Comparison of ENCODE assay signal across 8 cellular contexts in genomic region chr2:62197017-62197586, GRCh38. TPM values are rescaled to one million over a fixed set of nuclear protein-coding genes. Genes with fewer than 3 reads are reported as not detected.
DNase-seq lines count a peak whose midpoint lies in the region; ATAC-seq, FAIRE-seq and TF ChIP-seq lines count a peak whose summit lies in the region.

No MANE protein-coding gene starts in this region.

- no peak overlapping the region for H2BK120ac ChIP-seq in H9 (ENCODE audit: low read depth, low read length, poor library complexity, severe bottlenecking)

- no peak overlapping the region for H2BK12ac ChIP-seq in H9 (ENCODE audit: insufficient read length, low read depth, low read length)

- FAIRE-seq in HepG2 (lab: Jason Lieb, UNC), result no peak

- peaks cover 9% of the 10 kb centered on the region for H3K23me2 ChIP-seq in H9 (ENCODE audit: insufficient read length, low read depth, low read length, poor library complexity, severe bottlenecking)

- intact Hi-C loops in MCF 10A (cut with micrococcal nuclease), result loop anchor here (2.0 to 5.0 kb wide), 3 partner anchors 92 to 214 kb away; no protein-coding TSS in a partner anchor
- intact Hi-C loops in HepG2 (cut with micrococcal nuclease; ENCODE audit: unreplicated experiment), result loop anchor here (2.0 to 10.0 kb wide), 4 partner anchors 40 to 215 kb away; no protein-coding TSS in a partner anchor

- H2AFZ ChIP-seq in H9 (ENCODE audit: low read length), result no peak overlapping the region
- H2AFZ ChIP-seq in HepG2 (ENCODE audit: low read length), result no peak overlapping the region

- H3K27me3 ChIP-seq in H9 (ENCODE audit: insufficient read depth, low read length), result no peaks in the 10 kb centered on the region
- H3K27me3 ChIP-seq in HepG2 (ENCODE audit: control insufficient read depth in 1 of 2, insufficient read depth in 2 of 2, low read length in 2 of 2), result no peaks in the 10 kb centered on the region; a peak in 1 of 5 replicates

- WGBS in H9 (ENCODE audit: extremely low coverage, insufficient read length, low lambda C conversion rate), result no CpG with 5 or more reads among the region's 31 CpGs
- WGBS in HepG2 (ENCODE audit: low lambda C conversion rate), result under 1% methylated on average over 19 of the region's 31 CpGs

- TF ChIP-seq EP300 in HepG2 (IDR thresholded peaks at IDR 0.05; ENCODE audit: low read depth in 2 of 2, low read length in 2 of 2) (no peak), HepG2 (CRISPR knock-in tag; IDR thresholded peaks at IDR 0.05; ENCODE audit: borderline replicate concordance) (no peak)

- H2BK5ac ChIP-seq in H9 (ENCODE audit: insufficient read length, low read length), result no peak overlapping the region

- H3K4me1 ChIP-seq in H9 (ENCODE audit: insufficient read depth, low read length) (peaks cover 5% of the 10 kb centered on the region; the same call in 1 of the 2 replicates), HepG2 (ENCODE audit: insufficient read depth, low read length) (peaks cover 79% of the 10 kb centered on the region)

- no peak overlapping the region for H2BK15ac ChIP-seq in H9 (ENCODE audit: low read depth, low read length)

- no peak for TF ChIP-seq RAD21 in HepG2 (CRISPR knock-in tag; IDR thresholded peaks at IDR 0.05)

- no peaks in the 10 kb centered on the region for H3K9me3 ChIP-seq in H9 (ENCODE audit: control insufficient read depth, low read depth, low read length)
- no peaks in the 10 kb centered on the region for H3K9me3 ChIP-seq in HepG2 (ENCODE audit: low read length)

- DNase-seq in AML-193 (lab: John Stamatoyannopoulos, UW) (peak; percentile 14 to 33), H9 (no peak), MCF 10A (ENCODE audit: unreplicated experiment) (peak; percentile 39), HepG2 (ENCODE audit: low spot score) (peak; percentile 43), AG08395 (ENCODE audit: low spot score) (no peak)
- DNase-seq in stimulated activated naive CD4-positive, alpha-beta T cell (lab: John Stamatoyannopoulos, UW), result peak; percentile 7 to 45 (median 24)

- no peaks in the 10 kb centered on the region for H4K20me1 ChIP-seq in H9 (ENCODE audit: control insufficient read depth, insufficient read depth, insufficient read length)
- peaks cover 51% of the 10 kb centered on the region for H4K20me1 ChIP-seq in HepG2 (ENCODE audit: insufficient read depth, low read length)

- peak overlapping the region; percentile 76 to 96 (median 96) for H3K4me3 ChIP-seq in HepG2 (replicated peaks in 1 of 3; ENCODE audit: insufficient read depth in 1 of 3, low read depth in 2 of 3, low read length in 3 of 3)

- no peak overlapping the region for H3T11ph ChIP-seq in H9 (ENCODE audit: low read length)

- no peak overlapping the region for H3K14ac ChIP-seq in H9 (ENCODE audit: insufficient read depth, low read length)

- H3K9ac ChIP-seq in H9 (ENCODE audit: extremely low read depth, insufficient read length, low read length) (peak overlapping the region; percentile 41), HepG2 (ENCODE audit: insufficient read depth, low read depth, low read length) (peak overlapping the region; percentile 87)

- no peak overlapping the region for H4K5ac ChIP-seq in H9 (ENCODE audit: insufficient read length, low read depth, low read length)

- H3K27ac ChIP-seq in H9 (ENCODE audit: insufficient read length, low read depth, low read length), result no peak overlapping the region
- peak overlapping the region; percentile 86 for H3K27ac ChIP-seq in HepG2 (ENCODE audit: extremely low read length, insufficient read depth, low read length)

- TF ChIP-seq CTCF in H9 (conservative IDR thresholded peaks at IDR 0.05) (no peak), MCF 10A (IDR thresholded peaks at IDR 0.05; ENCODE audit: unreplicated experiment) (no peak), HepG2 (CRISPR knock-in tag; IDR thresholded peaks at IDR 0.05) (no peak)

- in situ Hi-C loops in HepG2 (cut with HindIII; ENCODE audit: extremely low pct_ligation_motif_present, low pct_unique_long_range_greater_than_20kb), result no loop called here

- H3K79me1 ChIP-seq in H9 (ENCODE audit: insufficient read depth, low read depth, low read length, poor library complexity, severe bottlenecking), result no peaks in the 10 kb centered on the region

- H2BK20ac ChIP-seq in H9 (ENCODE audit: low read depth, low read length, poor library complexity, severe bottlenecking), result no peak overlapping the region

- CTCF ChIA-PET in MCF 10A (lab: Yijun Ruan, JAX), result interaction anchor here (0.6 to 1.8 kb wide), 6 partner anchors 92 to 1079 kb away, joined by 3 to 5 read pairs (median 3); no protein-coding TSS in a partner anchor
- CTCF ChIA-PET in HepG2 (lab: Yijun Ruan, JAX; ENCODE audit: low intra/inter-chr PET ratio, low total read pairs), result no interaction called here

- H4K8ac ChIP-seq in H9 (replicated peaks; ENCODE audit: insufficient read length, low read depth, low read length), result no peak overlapping the region

- H3K36me3 Mint-ChIP-seq in H9 (ENCODE audit: insufficient read depth in 1 of 3, low read depth in 3 of 3), result peaks cover 0 to 3% (median 0%) of the 10 kb centered on the region in 3 experiments; a peak in 3 of 7 replicates
- peaks cover under 1% of the 10 kb centered on the region for H3K36me3 Mint-ChIP-seq in T-helper 1 cell treated with Interleukin-12 subunit alpha and Interleukin-12 subunit beta and Interleukin-4 antibody, amounts not matched to agents 30 μg/mL and 1 μg/mL, for 36 hours (ENCODE audit: low read depth)
- no peaks in the 10 kb centered on the region for H3K36me3 Mint-ChIP-seq in MCF 10A (ENCODE audit: insufficient read depth, unreplicated experiment)

- peak overlapping the region; percentile 84 for H3K4me2 ChIP-seq in H9 (ENCODE audit: insufficient read depth, insufficient read length, low read length)
- H3K4me2 ChIP-seq in HepG2 (ENCODE audit: low read depth, low read length), result peak overlapping the region; percentile 86

- H4K91ac ChIP-seq in H9 (ENCODE audit: insufficient read length, low read depth, low read length), result no peak overlapping the region

- no peak overlapping the region for H3K56ac ChIP-seq in H9 (ENCODE audit: insufficient read length, low read depth, low read length)

- POLR2A ChIA-PET in MCF 10A (lab: Yijun Ruan, JAX), result interaction anchor here (0.6 to 1.6 kb wide), 4 partner anchors 57 to 214 kb away, joined by 3 to 8 read pairs (median 4); no protein-coding TSS in a partner anchor
- POLR2A ChIA-PET in HepG2 (lab: Yijun Ruan, JAX), result no interaction called here

- TF ChIP-seq POLR2A in HepG2 (IDR thresholded peaks at IDR 0.05; ENCODE audit: insufficient read depth in 1 of 2, low read depth in 2 of 2, low read length in 2 of 2), result no peak

- no peaks in the 10 kb centered on the region for H3K36me3 ChIP-seq in HepG2 (replicated peaks in 1 of 2; ENCODE audit: control insufficient read depth in 1 of 2, insufficient read depth in 2 of 2, low read length in 2 of 2)

- no peak overlapping the region for H3K23ac ChIP-seq in H9 (ENCODE audit: insufficient read length, low read depth, low read length)

- no peak overlapping the region for H3K4ac ChIP-seq in H9 (ENCODE audit: low read depth, low read length)

- H3K9me3 Mint-ChIP-seq in H9 (no peaks in the 10 kb centered on the region), MCF 10A (ENCODE audit: unreplicated experiment) (no peaks in the 10 kb centered on the region)
- no peaks in the 10 kb centered on the region for H3K9me3 Mint-ChIP-seq in T-helper 1 cell treated with Interleukin-12 subunit alpha and Interleukin-12 subunit beta and Interleukin-4 antibody, amounts not matched to agents 30 μg/mL and 1 μg/mL, for 36 hours

- H3K4me1 Mint-ChIP-seq in H9 (peaks cover 47 to 48% of the 10 kb centered on the region in 2 experiments), MCF 10A (ENCODE audit: insufficient read depth, unreplicated experiment) (peaks cover 25% of the 10 kb centered on the region)
- peaks cover 47% of the 10 kb centered on the region for H3K4me1 Mint-ChIP-seq in T-helper 1 cell treated with Interleukin-12 subunit alpha and Interleukin-12 subunit beta and Interleukin-4 antibody, amounts not matched to agents 30 μg/mL and 1 μg/mL, for 36 hours (ENCODE audit: low read depth)

- peak overlapping the region; percentile 89 to 91 for H3K4me3 Mint-ChIP-seq in H9
- peak overlapping the region; percentile 88 for H3K4me3 Mint-ChIP-seq in T-helper 1 cell treated with Interleukin-12 subunit alpha and Interleukin-12 subunit beta and Interleukin-4 antibody, amounts not matched to agents 30 μg/mL and 1 μg/mL, for 36 hours
- H3K4me3 Mint-ChIP-seq in MCF 10A (ENCODE audit: unreplicated experiment), result peak overlapping the region; percentile 88

- peak overlapping the region in 1 of 3 experiments; percentile 65; a peak in 1 of 7 replicates for H3K27ac Mint-ChIP-seq in H9
- peak overlapping the region; percentile 84 for H3K27ac Mint-ChIP-seq in T-helper 1 cell treated with Interleukin-12 subunit alpha and Interleukin-12 subunit beta and Interleukin-4 antibody, amounts not matched to agents 30 μg/mL and 1 μg/mL, for 36 hours
- peak overlapping the region; percentile 66 for H3K27ac Mint-ChIP-seq in MCF 10A (ENCODE audit: low read depth, unreplicated experiment)

- H3K79me2 ChIP-seq in H9 (ENCODE audit: insufficient read depth, low read length) (peaks cover 42% of the 10 kb centered on the region), HepG2 (ENCODE audit: insufficient read depth, low read length) (peaks cover 51% of the 10 kb centered on the region)

- no peak overlapping the region for H2AK5ac ChIP-seq in H9 (ENCODE audit: insufficient read length, low read length)

- H3K27me3 Mint-ChIP-seq in H9 (ENCODE audit: low read depth) (no peaks in the 10 kb centered on the region), MCF 10A (ENCODE audit: insufficient read depth, unreplicated experiment) (no peaks in the 10 kb centered on the region)
- H3K27me3 Mint-ChIP-seq in T-helper 1 cell treated with Interleukin-12 subunit alpha and Interleukin-12 subunit beta and Interleukin-4 antibody, amounts not matched to agents 30 μg/mL and 1 μg/mL, for 36 hours (ENCODE audit: low read depth), result peaks cover 4% of the 10 kb centered on the region

- ATAC-seq in HepG2 (peak; percentile 32), HG02571 (IDR thresholded peaks at IDR 0.05; ENCODE audit: unreplicated experiment) (no peak)

- BruUV-seq in MCF 10A (replicated peaks; lab: Mats Ljungman, UMichigan) (no TSS peak), HepG2 (replicated peaks; lab: Mats Ljungman, UMichigan) (no TSS peak)

- H3K18ac ChIP-seq in H9 (ENCODE audit: insufficient read length, low read depth, low read length), result no peak overlapping the region

RNA-seq across cellular contexts. Expression of gene B3GNT2, which starts 1.2 kb away (rescaled TPM):
- 53.1 and 55.3 TPM in 2 replicates for total RNA-seq in H9 (2021)
- total RNA-seq in MCF 10A (2022), result 12.3 and 15.3 TPM in 2 replicates
- total RNA-seq in HepG2 (2016; rRNA removed; fragmentation: Illumina TruSeq; extraction: Trizol), result 19.5 and 28.5 TPM in 2 replicates
- 5.6 and 5.7 TPM in 2 replicates for total RNA-seq in HepG2 (2016; cell fraction: cytosol; rRNA removed; fragmentation: Illumina TruSeq; extraction: Trizol; ENCODE audit: low read depth)
- total RNA-seq in HepG2 (2016; cell fraction: insoluble cytoplasmic fraction; rRNA removed; fragmentation: Illumina TruSeq; extraction: Trizol), result 19.3 and 27.8 TPM in 2 replicates
- 13.3 and 14.8 TPM in 2 replicates for total RNA-seq in HepG2 (2016; cell fraction: membrane; rRNA removed; fragmentation: Illumina TruSeq; extraction: Trizol)
- 27.5 and 28.5 TPM in 2 replicates for total RNA-seq in HepG2 (2016; cell fraction: nucleus; rRNA removed; fragmentation: Illumina TruSeq; extraction: Trizol)
- 26.3 and 29.3 TPM in 2 replicates for polyA plus RNA-seq in HepG2 (2011; rRNA removed)
- 15.9 and 28.7 TPM in 2 replicates for polyA plus RNA-seq in HepG2 (2011; cell fraction: cytosol; rRNA removed)
- 7.3 and 11.3 TPM in 2 replicates for polyA plus RNA-seq in HepG2 (2011; cell fraction: nucleus; rRNA removed)
- 54.4 and 58.5 TPM in 2 replicates for polyA plus RNA-seq in HepG2 (2012)
- 1.4 and 1.7 TPM in 2 replicates for polyA plus RNA-seq in HepG2 (2016; cell fraction: cytosol; fragmentation: Illumina TruSeq; extraction: Trizol; ENCODE audit: low read depth)
- polyA plus RNA-seq in HepG2 (2016; cell fraction: insoluble cytoplasmic fraction; fragmentation: Illumina TruSeq; extraction: Trizol; ENCODE audit: low read depth), result 17.4 and 17.6 TPM in 2 replicates
- 5.6 and 5.8 TPM in 2 replicates for polyA plus RNA-seq in HepG2 (2016; cell fraction: membrane; fragmentation: Illumina TruSeq; extraction: Trizol; ENCODE audit: low read depth)
- polyA plus RNA-seq in HepG2 (2016; cell fraction: nucleus; fragmentation: Illumina TruSeq; extraction: Trizol; ENCODE audit: insufficient read depth, low read depth), result 29.6 and 33.7 TPM in 2 replicates
- 11.0 and 33.8 TPM in 2 replicates for polyA minus RNA-seq in HepG2 (2011; rRNA and poly(A)+ RNA removed; ENCODE audit: low replicate concordance)
- polyA minus RNA-seq in HepG2 (2011; cell fraction: cytosol; rRNA and poly(A)+ RNA removed), result 29.1 and 41.9 TPM in 2 replicates
- polyA minus RNA-seq in HepG2 (2011; cell fraction: nucleus; rRNA and poly(A)+ RNA removed), result 28.5 and 42.8 TPM in 2 replicates

Comparison
In these comparisons a context has a peak if more than half of its experiments do, and no peak if none do; other contexts are left out.
1. DNase-seq: peak in AML-193 (2 of 2), MCF 10A (single experiment), HepG2 (single experiment) and stimulated activated naive CD4-positive, alpha-beta T cell (6 of 6); none in H9 (single experiment) and AG08395 (single experiment).
2. Peak in every context shown above with its lines, with median percentiles within 50 percentile points of each other: H3K4me3 Mint-ChIP-seq.